ENCODE assay signal across 8 cellular contexts in the genomic region with DNA sequence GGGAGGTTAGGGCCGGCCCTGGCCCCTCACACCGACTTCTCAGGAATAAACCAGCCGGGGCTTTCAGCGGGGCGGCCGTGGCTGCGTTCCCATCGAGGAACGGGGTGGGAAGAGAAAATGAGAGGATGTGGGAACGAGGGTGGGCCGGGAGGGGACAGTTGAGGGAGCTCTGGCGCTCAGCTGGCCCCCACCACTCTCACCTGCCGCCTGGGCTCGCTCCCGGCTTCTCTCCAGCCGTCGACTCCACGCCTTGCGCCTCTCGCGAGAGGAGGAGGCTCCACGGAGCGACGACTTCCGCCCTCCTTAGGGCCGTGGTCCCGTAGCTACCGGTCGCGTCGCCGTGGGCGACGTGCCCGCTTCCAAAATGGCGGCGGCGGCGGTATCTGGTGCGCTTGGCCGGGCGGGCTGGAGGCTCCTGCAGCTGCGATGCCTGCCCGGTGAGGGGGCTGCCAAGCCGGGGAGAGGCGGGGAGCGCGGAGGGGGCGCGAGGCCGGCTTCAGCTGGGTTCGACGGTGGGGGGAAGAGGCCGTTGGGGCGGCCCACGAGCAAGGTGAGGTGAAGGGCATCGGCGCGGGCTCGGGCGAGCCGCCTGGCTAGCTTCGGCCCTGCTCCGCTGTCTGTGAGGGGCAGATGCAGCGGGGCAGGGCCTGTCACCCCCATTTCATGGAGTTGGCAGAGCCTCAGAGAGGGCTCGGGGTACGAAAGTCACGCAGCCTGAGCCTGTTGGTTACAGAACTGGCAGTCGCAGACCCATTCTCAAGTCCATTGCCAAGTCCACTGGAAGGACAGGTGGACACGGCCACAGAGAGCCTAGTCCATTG. TPM values are rescaled to one million over a fixed set of nuclear protein-coding genes. Genes with fewer than 3 reads are reported as not detected.
DNase-seq lines count a peak whose midpoint lies in the region; ATAC-seq and TF ChIP-seq lines count a peak whose summit lies in the region.

TSS of gene CIAPIN1 (minus strand) at position 244 of the 821 bp plus-strand sequence. CDS start 6,457 bp downstream, outside the sequence.
A gene with protein sequence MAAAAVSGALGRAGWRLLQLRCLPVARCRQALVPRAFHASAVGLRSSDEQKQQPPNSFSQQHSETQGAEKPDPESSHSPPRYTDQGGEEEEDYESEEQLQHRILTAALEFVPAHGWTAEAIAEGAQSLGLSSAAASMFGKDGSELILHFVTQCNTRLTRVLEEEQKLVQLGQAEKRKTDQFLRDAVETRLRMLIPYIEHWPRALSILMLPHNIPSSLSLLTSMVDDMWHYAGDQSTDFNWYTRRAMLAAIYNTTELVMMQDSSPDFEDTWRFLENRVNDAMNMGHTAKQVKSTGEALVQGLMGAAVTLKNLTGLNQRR (plus strand): TSS at position 338 of the 821 bp plus-strand sequence. CDS start 27 bp downstream, at position 365.

- peaks cover 0 to 24% (median 9%) of the 10 kb centered on the region in 4 donors for H3K4me1 ChIP-seq in right lobe of liver

- TF ChIP-seq CTCF in right lobe of liver (IDR thresholded peaks at IDR 0.05): no peak

- peak within 1 kb of the TSS; percentile 74 to 93 (median 89) for H3K27ac ChIP-seq in right lobe of liver

- TF ChIP-seq POLR2A in right lobe of liver (IDR thresholded peaks at IDR 0.05): peak; percentile 94

- peak within 1 kb of the TSS; percentile 93 to 100 (median 96) for H3K4me3 ChIP-seq in right lobe of liver

- H3K9me3 ChIP-seq in right lobe of liver: no peaks in the 10 kb centered on the region

- peaks cover 0 to 16% (median 6%) of the 10 kb centered on the region in 4 donors for H3K36me3 ChIP-seq in right lobe of liver

- intact Hi-C loops in right lobe of liver (cut with DNase I): no loop called here

- H3K27me3 ChIP-seq in right lobe of liver: no peaks in the 10 kb centered on the region

- DNase-seq in CD1c-positive myeloid dendritic cell (ENCODE audit: extremely low spot score) (peak; percentile 98), NCI-H82 (lab: John Stamatoyannopoulos, UW) (peak; percentile 94), dermis microvascular lymphatic vessel endothelial cell (ENCODE audit: low read depth in 2 of 2) (peak; percentile 90 to 95), right lobe of liver (peak; percentile 96 to 97 (median 97))
- peak; percentile 90 to 93 for DNase-seq in activated CD4-positive, alpha-beta T cell treated with anti-CD3 and anti-CD28 coated beads, Interleukin-2, amount 50 U/mL, for 48 hours
- peak; percentile 92 for DNase-seq in stimulated activated CD4-positive, alpha-beta T cell treated with anti-CD3 and anti-CD28 coated beads, Interleukin-4, amount 100 ng/mL, for 24 hours

- 0% methylated on average over 6 of the region's 70 CpGs for WGBS in right lobe of liver (ENCODE audit: insufficient coverage, low coverage, low lambda C conversion rate, missing lambda C conversion rate)

- peak; percentile 98 for ATAC-seq in GM19397 (IDR thresholded peaks at IDR 0.05; ENCODE audit: unreplicated experiment)
- peak; percentile 91 for ATAC-seq in HG03565 (IDR thresholded peaks at IDR 0.05; ENCODE audit: unreplicated experiment)
- ATAC-seq in right lobe of liver: peak; percentile 99 to 100 (median 99)

RNA-seq across cellular contexts. Expression of gene CIAPIN1, which starts in this region (rescaled TPM):
- total RNA-seq in dermis microvascular lymphatic vessel endothelial cell (66.4 and 68.6 TPM in 2 replicates), right lobe of liver (10 to 100 TPM; 23.3 to 27.4 (median 23.9) TPM)

RNA-seq across cellular contexts. Expression of the second gene that starts in this region (rescaled TPM):
- total RNA-seq in dermis microvascular lymphatic vessel endothelial cell (42.2 and 42.4 TPM in 2 replicates), right lobe of liver (10 to 100 TPM; 43.2 to 81.4 (median 55.3) TPM)

Comparison
In these comparisons a context has a peak if more than half of its experiments do, and no peak if none do; other contexts are left out.
1. Peak in every context shown above with its lines: DNase-seq, ATAC-seq, H3K4me3 ChIP-seq and H3K27ac ChIP-seq.